Comparison of ENCODE assay signal across 1 cellular context in genomic region chr2:105324732-105325131, GRCh38.
TF ChIP-seq lines count a peak whose summit lies in the region.

No MANE protein-coding gene starts in this region.

TF ChIP-seq in endothelial cell of umbilical vein, 7 proteins besides CTCF, POLR2A, EP300 and RAD21:
- no peak for TF ChIP-seq MAX (IDR thresholded peaks at IDR 0.05; ENCODE audit: insufficient read depth, insufficient read length)
- TF ChIP-seq POLR2AphosphoS5 (IDR thresholded peaks at IDR 0.05; ENCODE audit: insufficient read depth, low read depth, low read length): no peak
- no peak for TF ChIP-seq FOS (IDR thresholded peaks at IDR 0.05; ENCODE audit: borderline replicate concordance, insufficient read depth, low read length)
- no peak for TF ChIP-seq GATA2 (IDR thresholded peaks at IDR 0.05; ENCODE audit: insufficient read depth, insufficient read length, low read depth, low read length)
- no peak for TF ChIP-seq JUN (IDR thresholded peaks at IDR 0.05; ENCODE audit: borderline replicate concordance, insufficient read depth, insufficient read length, low read depth)
- no peak for TF ChIP-seq MYC (IDR thresholded peaks at IDR 0.05; ENCODE audit: low read depth, low read length)
- TF ChIP-seq EZH2 (IDR thresholded peaks at IDR 0.05; ENCODE audit: borderline replicate concordance, low read depth, low read length, severe bottlenecking): no peak
TF ChIP-seq in endothelial cell of umbilical vein: peak in this region for 0.
